In the genomic region with DNA sequence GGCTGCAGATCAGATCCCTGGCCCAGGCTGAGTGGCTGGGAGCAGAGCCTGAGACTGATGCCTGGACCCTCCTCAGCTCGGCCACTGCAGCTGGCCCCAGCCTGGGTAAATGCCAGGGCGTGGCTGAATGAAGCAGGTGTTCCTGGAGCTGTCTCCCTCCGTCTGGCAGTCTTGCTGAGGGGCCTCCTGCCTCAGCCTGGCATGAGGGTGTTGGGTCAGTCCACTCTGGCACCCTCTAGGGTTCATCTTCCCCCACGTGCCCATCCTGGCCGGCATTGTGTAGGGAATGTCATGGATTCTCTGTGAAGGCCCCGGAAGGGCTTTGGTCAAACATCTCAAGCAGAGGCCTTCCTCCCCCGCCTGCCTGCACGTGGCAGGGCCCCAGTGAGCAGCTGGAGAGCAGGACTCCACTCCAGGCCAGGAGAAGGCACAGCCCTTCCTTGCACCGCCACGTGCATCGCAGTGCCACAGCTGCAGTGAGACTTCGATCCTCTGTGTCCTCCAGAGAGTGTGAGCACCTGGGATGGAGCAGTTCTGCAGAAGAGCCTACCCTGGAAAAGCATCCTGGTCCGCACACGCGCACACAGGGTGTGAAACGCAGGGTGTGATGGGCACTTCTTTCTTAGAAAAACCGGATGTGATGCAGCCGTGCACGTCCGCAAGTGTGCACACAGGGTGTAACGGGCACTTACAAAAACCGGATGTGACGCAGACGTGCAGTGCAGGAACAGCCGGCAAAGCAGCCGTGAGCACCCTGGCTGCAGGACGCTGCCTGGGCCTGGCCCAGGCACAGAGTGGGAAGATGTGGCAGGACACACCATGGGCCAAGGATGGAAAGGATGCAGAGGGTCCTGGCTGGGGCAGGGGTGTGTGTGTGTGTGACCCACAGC, we compare ENCODE assay signal across 25 cellular contexts. TPM values are rescaled to one million over a fixed set of nuclear protein-coding genes. Genes with fewer than 3 reads are reported as not detected.
DNase-seq lines count a peak whose midpoint lies in the region; ATAC-seq and TF ChIP-seq lines count a peak whose summit lies in the region.
"Had no signal": no experiment of that assay in that cellular context is flagged by ENCODE, and none has a peak within 500 bp of the region (broad histone marks: within the 10 kb centered on the region; RNA-seq: fewer than 3 reads in every experiment).

No MANE protein-coding gene starts in this region.

- H3K4me3 ChIP-seq in hepatocyte = no peak overlapping the region
- H3K4me3 ChIP-seq: lung, stomach, upper lobe of left lung had no signal

- no peaks in the 10 kb centered on the region for H3K79me2 ChIP-seq in hepatocyte
- H3K79me2 ChIP-seq: parathyroid adenoma had no signal

- WGBS in hepatocyte (ENCODE audit: low lambda C conversion rate, missing lambda C conversion rate) = 84% methylated on average over 26 of the region's 27 CpGs

- ATAC-seq in activated T-helper 17 cell treated with anti-CD3 and anti-CD28 coated beads, Interleukin-2, amount 50 U/mL, for 72 hours (replicated peaks) = peak; percentile 18
- no peak for ATAC-seq in sciatic nerve
- ATAC-seq: activated naive CD8-positive, alpha-beta T cell treated with anti-CD3 and anti-CD28 coated beads, Interleukin-2, amount 50 U/mL, for 24 hours; HCT116 had no signal

- no peak overlapping the region for H3K4me3 Mint-ChIP-seq in activated T-helper 17 cell treated with anti-CD3 and anti-CD28 coated beads, Interleukin-2, amount 50 U/mL, for 72 hours
- H3K4me3 Mint-ChIP-seq: activated naive CD8-positive, alpha-beta T cell treated with anti-CD3 and anti-CD28 coated beads, Interleukin-2, amount 50 U/mL, for 24 hours; naive B cell had no signal

- no peaks in the 10 kb centered on the region for H4K20me1 ChIP-seq in hepatocyte (ENCODE audit: insufficient read depth, poor library complexity, severe bottlenecking)

- H3K9me3 Mint-ChIP-seq in activated T-helper 17 cell treated with anti-CD3 and anti-CD28 coated beads, Interleukin-2, amount 50 U/mL, for 72 hours = no peaks in the 10 kb centered on the region
- H3K9me3 Mint-ChIP-seq: activated naive CD8-positive, alpha-beta T cell treated with anti-CD3 and anti-CD28 coated beads, Interleukin-2, amount 50 U/mL, for 24 hours had no signal

- intact Hi-C loops in posterior vena cava (cut with DNase I) (no loop called here), sciatic nerve (cut with DNase I) (no loop called here)

- H3K4me2 ChIP-seq in hepatocyte = no peak overlapping the region

- H3K9me2 ChIP-seq in hepatocyte (replicated peaks; ENCODE audit: insufficient read depth) = no peaks in the 10 kb centered on the region

- no peak overlapping the region for H3K27ac Mint-ChIP-seq in activated T-helper 17 cell treated with anti-CD3 and anti-CD28 coated beads, Interleukin-2, amount 50 U/mL, for 72 hours
- H3K27ac Mint-ChIP-seq: activated naive CD8-positive, alpha-beta T cell treated with anti-CD3 and anti-CD28 coated beads, Interleukin-2, amount 50 U/mL, for 24 hours had no signal

- H3K36me3 ChIP-seq in hepatocyte (replicated peaks; ENCODE audit: insufficient read depth, low read depth) = no peaks in the 10 kb centered on the region
- H3K36me3 ChIP-seq: stomach, upper lobe of left lung had no signal

- H2AFZ ChIP-seq in hepatocyte = no peak overlapping the region
- H2AFZ ChIP-seq: parathyroid adenoma had no signal

- no peak for TF ChIP-seq CTCF in hepatocyte (IDR thresholded peaks at IDR 0.05; ENCODE audit: poor library complexity)

- H3K36me3 Mint-ChIP-seq in activated T-helper 17 cell treated with anti-CD3 and anti-CD28 coated beads, Interleukin-2, amount 50 U/mL, for 72 hours (ENCODE audit: low read depth) = no peaks in the 10 kb centered on the region

- H3K27me3 Mint-ChIP-seq in activated T-helper 17 cell treated with anti-CD3 and anti-CD28 coated beads, Interleukin-2, amount 50 U/mL, for 72 hours = peaks cover 3% of the 10 kb centered on the region
- H3K27me3 Mint-ChIP-seq: activated naive CD8-positive, alpha-beta T cell treated with anti-CD3 and anti-CD28 coated beads, Interleukin-2, amount 50 U/mL, for 24 hours had no signal

- no peaks in the 10 kb centered on the region for H3K4me1 ChIP-seq in hepatocyte (ENCODE audit: insufficient read depth)
- H3K4me1 ChIP-seq: parathyroid adenoma, upper lobe of left lung had no signal

- no peaks in the 10 kb centered on the region for H3K9me3 ChIP-seq in hepatocyte (ENCODE audit: low read depth)

- DNase-seq in NCI-H2029 (lab: John Stamatoyannopoulos, UW) = peak; percentile 59
- no peak for DNase-seq in NCI-H2029 treated with DMSO at 0.1 percent for 48 hours (lab: John Stamatoyannopoulos, UW)
- DNase-seq in NCI-H1092 (lab: John Stamatoyannopoulos, UW) = peak; percentile 10
- DNase-seq in posterior vena cava (ENCODE audit: low spot score) = peak; percentile 60
- DNase-seq in hepatocyte (ENCODE audit: low spot score) = no peak
- no peak for DNase-seq in stimulated activated CD4-positive, alpha-beta T cell treated with anti-CD3 and anti-CD28 coated beads, Interleukin-2, amount 100 ng/mL, for 48 hours
- no peak for DNase-seq in sciatic nerve (ENCODE audit: low spot score)
- DNase-seq: activated CD4-positive, alpha-beta T cell treated with anti-CD3 and anti-CD28 coated beads, Interleukin-2, amount 50 U/mL, for 48 hours; activated naive CD8-positive, alpha-beta T cell treated with anti-CD3 and anti-CD28 coated beads, Interleukin-2, amount 50 U/mL, for 24 hours; activated T-cell treated with anti-CD3 and anti-CD28 coated beads, Interleukin-2, amount 50 U/mL, for 48 hours; hippocampal formation; naive B cell; NCI-H1694; NCI-H345; SIG-M5; stomach; upper lobe of left lung had no signal

- no peak overlapping the region for H3K27ac ChIP-seq in hepatocyte
- H3K27ac ChIP-seq: parathyroid adenoma, stomach, upper lobe of left lung, VCaP had no signal

- H3K4me1 Mint-ChIP-seq in activated T-helper 17 cell treated with anti-CD3 and anti-CD28 coated beads, Interleukin-2, amount 50 U/mL, for 72 hours = peaks cover 11% of the 10 kb centered on the region

- H3K27me3 ChIP-seq in hepatocyte = no peaks in the 10 kb centered on the region
- H3K27me3 ChIP-seq: upper lobe of left lung had no signal

RNA-seq across cellular contexts. Expression of gene KRTAP10-4, which starts 4.6 kb away (rescaled TPM):
- total RNA-seq in activated T-helper 17 cell treated with anti-CD3 and anti-CD28 coated beads, Interleukin-2, amount 50 U/mL, for 72 hours = not detected
- not detected for total RNA-seq in posterior vena cava
- total RNA-seq in hepatocyte = not detected in 2 replicates
- not detected in 2 replicates for polyA plus RNA-seq in hepatocyte
- total RNA-seq in sciatic nerve = not detected
- total RNA-seq: lung; M059J; stomach; T-helper 1 cell treated with Interleukin-12 subunit alpha and Interleukin-12 subunit beta and Interleukin-4 antibody, amounts not matched to agents 30 ng/mL and 1 ng/mL, for 36 hours; upper lobe of left lung had no signal
- polyA plus RNA-seq: BJ, lung, stomach had no signal

RNA-seq across cellular contexts. Expression of gene KRTAP10-3, which starts 10.3 kb away (rescaled TPM):
- not detected for total RNA-seq in activated T-helper 17 cell treated with anti-CD3 and anti-CD28 coated beads, Interleukin-2, amount 50 U/mL, for 72 hours
- total RNA-seq in posterior vena cava (not detected), hepatocyte (not detected in 2 replicates), sciatic nerve (not detected)
- not detected in 2 replicates for polyA plus RNA-seq in hepatocyte
- total RNA-seq: lung; M059J; stomach; T-helper 1 cell treated with Interleukin-12 subunit alpha and Interleukin-12 subunit beta and Interleukin-4 antibody, amounts not matched to agents 30 ng/mL and 1 ng/mL, for 36 hours; upper lobe of left lung had no signal
- polyA plus RNA-seq: BJ, lung, stomach had no signal

RNA-seq across cellular contexts. Expression of gene KRTAP10-5, which starts 11.5 kb away (rescaled TPM):
- total RNA-seq in activated T-helper 17 cell treated with anti-CD3 and anti-CD28 coated beads, Interleukin-2, amount 50 U/mL, for 72 hours = not detected
- total RNA-seq in posterior vena cava (not detected), hepatocyte (not detected in 2 replicates), sciatic nerve (not detected)
- not detected in 2 replicates for polyA plus RNA-seq in hepatocyte
- total RNA-seq: lung; M059J; stomach; T-helper 1 cell treated with Interleukin-12 subunit alpha and Interleukin-12 subunit beta and Interleukin-4 antibody, amounts not matched to agents 30 ng/mL and 1 ng/mL, for 36 hours; upper lobe of left lung had no signal
- polyA plus RNA-seq: BJ, lung had no signal

RNA-seq across cellular contexts. Expression of gene KRTAP10-2, which starts 17.6 kb away (rescaled TPM):
- total RNA-seq in activated T-helper 17 cell treated with anti-CD3 and anti-CD28 coated beads, Interleukin-2, amount 50 U/mL, for 72 hours = not detected
- not detected for total RNA-seq in posterior vena cava
- total RNA-seq in hepatocyte = not detected in 2 replicates
- polyA plus RNA-seq in hepatocyte = not detected in 2 replicates
- not detected for total RNA-seq in sciatic nerve
- total RNA-seq: lung; M059J; stomach; T-helper 1 cell treated with Interleukin-12 subunit alpha and Interleukin-12 subunit beta and Interleukin-4 antibody, amounts not matched to agents 30 ng/mL and 1 ng/mL, for 36 hours; upper lobe of left lung had no signal
- polyA plus RNA-seq: BJ, lung, stomach had no signal

RNA-seq across cellular contexts. Expression of gene KRTAP10-6, which starts 23.4 kb away (rescaled TPM):
- not detected for total RNA-seq in activated T-helper 17 cell treated with anti-CD3 and anti-CD28 coated beads, Interleukin-2, amount 50 U/mL, for 72 hours
- not detected for total RNA-seq in posterior vena cava
- not detected in 2 replicates for total RNA-seq in hepatocyte
- not detected in 2 replicates for polyA plus RNA-seq in hepatocyte
- not detected for total RNA-seq in sciatic nerve
- total RNA-seq: lung; M059J; stomach; T-helper 1 cell treated with Interleukin-12 subunit alpha and Interleukin-12 subunit beta and Interleukin-4 antibody, amounts not matched to agents 30 ng/mL and 1 ng/mL, for 36 hours; upper lobe of left lung had no signal
- polyA plus RNA-seq: BJ, lung, stomach had no signal

Comparison
In these comparisons a context has a peak if more than half of its experiments do, and no peak if none do; other contexts are left out.
1. DNase-seq: peak in NCI-H2029 (single experiment), NCI-H1092 (single experiment) and posterior vena cava (single experiment); none in NCI-H2029 treated with DMSO at 0.1 percent for 48 hours (single experiment), hepatocyte (single experiment), stimulated activated CD4-positive, alpha-beta T cell treated with anti-CD3 and anti-CD28 coated beads, Interleukin-2, amount 100 ng/mL, for 48 hours (0 of 2) and sciatic nerve (single experiment).